In the genomic region with DNA sequence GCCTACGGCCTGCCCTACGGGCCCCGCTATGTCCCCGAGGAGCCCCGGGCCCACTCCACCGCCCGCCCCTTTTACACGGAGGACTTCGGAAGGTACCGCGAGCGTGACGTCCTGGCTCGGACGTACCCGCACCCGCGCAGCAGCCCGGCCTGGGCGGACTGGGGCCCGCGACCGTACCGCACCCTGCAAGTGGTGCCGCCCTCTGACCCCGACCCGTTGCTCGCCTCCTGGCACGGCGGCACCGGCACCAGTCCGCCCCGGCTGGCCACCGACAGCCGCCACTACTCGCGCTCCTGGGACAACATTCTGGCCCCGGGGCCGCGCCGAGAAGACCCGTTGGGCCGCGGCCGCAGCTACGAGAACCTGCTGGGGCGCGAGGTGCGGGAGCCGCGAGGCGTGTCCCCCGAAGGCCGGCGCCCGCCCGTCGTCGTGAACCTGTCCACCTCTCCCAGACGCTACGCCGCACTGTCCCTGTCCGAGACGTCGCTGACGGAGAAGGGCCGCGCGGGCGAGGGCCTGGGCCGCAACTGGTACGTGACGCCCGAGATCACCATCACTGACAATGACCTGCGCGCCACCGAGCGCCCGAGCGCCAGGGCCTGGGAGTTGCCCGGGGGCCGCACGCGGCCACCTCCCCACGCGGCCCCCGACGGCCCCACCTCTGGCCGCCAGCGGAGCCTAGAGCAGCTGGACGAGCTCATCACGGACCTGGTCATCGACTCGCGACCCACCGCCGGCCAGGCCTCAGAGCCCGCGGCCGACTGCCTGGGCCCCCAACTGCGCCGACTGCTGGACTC, we compare ENCODE assay signal across 1 cellular context.
TF ChIP-seq lines count a peak whose summit lies in the region.

No MANE protein-coding gene starts in this region.

TF ChIP-seq in H1, 55 proteins besides CTCF, POLR2A, EP300 and RAD21:
- TF ChIP-seq CTBP2 (IDR thresholded peaks at IDR 0.05; ENCODE audit: borderline replicate concordance, insufficient read depth, insufficient read length, low read length), result no peak
- TF ChIP-seq YY1 (IDR thresholded peaks at IDR 0.05; ENCODE audit: low read depth, low read length), result no peak
- no peak for TF ChIP-seq EZH2 (IDR thresholded peaks at IDR 0.05; ENCODE audit: low read depth, low read length, severe bottlenecking)
- no peak for TF ChIP-seq CHD1 (IDR thresholded peaks at IDR 0.05; ENCODE audit: low read depth, low read length)
- no peak for TF ChIP-seq SP4 (IDR thresholded peaks at IDR 0.05; ENCODE audit: low read length)
- TF ChIP-seq CEBPB (IDR thresholded peaks at IDR 0.05; ENCODE audit: low read depth, low read length), result no peak
- TF ChIP-seq ASH2L (IDR thresholded peaks at IDR 0.05; ENCODE audit: low read length), result no peak
